ENCODE assay signal across 12 cellular contexts in the genomic region with DNA sequence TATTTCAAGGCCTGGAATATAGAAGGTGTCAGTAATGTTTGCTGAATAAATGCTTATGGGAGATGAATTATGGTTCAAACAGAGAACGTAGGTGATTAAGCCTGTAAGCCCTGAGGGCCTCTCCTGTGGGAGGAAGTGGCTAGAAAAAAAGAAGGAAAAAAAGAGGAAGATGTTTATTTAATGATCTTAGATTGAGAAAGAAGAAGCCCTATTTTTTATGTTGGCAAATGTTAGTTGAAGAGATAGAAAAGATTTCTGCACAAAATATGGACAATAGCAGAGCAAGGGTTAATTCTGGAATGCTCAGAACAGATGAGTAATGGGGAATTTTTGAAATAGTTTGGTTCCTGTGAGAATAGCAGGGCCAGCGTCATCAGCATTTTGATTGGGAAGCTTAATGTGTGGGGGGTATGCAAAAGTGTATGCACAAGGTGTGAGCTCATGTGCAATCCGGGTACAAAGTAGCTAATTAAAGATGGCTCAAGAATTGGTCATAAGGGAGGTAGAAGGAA.
DNase-seq lines count a peak whose midpoint lies in the region; ATAC-seq and TF ChIP-seq lines count a peak whose summit lies in the region.
"Had no signal": no experiment of that assay in that cellular context is flagged by ENCODE, and none has a peak within 500 bp of the region (broad histone marks: within the 10 kb centered on the region; RNA-seq: fewer than 3 reads in every experiment).

No MANE protein-coding gene starts in this region.

- ATAC-seq in HG02678 (IDR thresholded peaks at IDR 0.05; ENCODE audit: unreplicated experiment) (no peak), GM21786 (IDR thresholded peaks at IDR 0.05; ENCODE audit: unreplicated experiment) (no peak)

- no peak for TF ChIP-seq CTCF in fibroblast of mammary gland (conservative IDR thresholded peaks at IDR 0.05; ENCODE audit: control insufficient read depth, insufficient read depth, low read depth, low read length)

- H3K4me1 ChIP-seq in SJSA1 (replicated peaks) (peaks cover 77% of the 10 kb centered on the region), subcutaneous abdominal adipose tissue (ENCODE audit: control insufficient read depth in 5 of 5, insufficient read depth in 5 of 5, low read length in 5 of 5) (peaks cover 8 to 54% (median 43%) of the 10 kb centered on the region in 5 donors)

- H3K27me3 ChIP-seq in SJSA1 (replicated peaks) (no peaks in the 10 kb centered on the region), subcutaneous abdominal adipose tissue (ENCODE audit: control insufficient read depth in 5 of 5, insufficient read depth in 4 of 5, low read length in 5 of 5) (no peaks in the 10 kb centered on the region)

- DNase-seq in SIG-M5 treated with dmso at 0.1 percent for 504 hours (lab: John Stamatoyannopoulos, UW; ENCODE audit: unreplicated experiment) (peak; percentile 32), SIG-M5 (lab: John Stamatoyannopoulos, UW) (no peak), SJSA1 (ENCODE audit: low read depth in 1 of 2, low spot score in 2 of 2) (peak; percentile 55 to 80), fibroblast of mammary gland (ENCODE audit: low read depth) (peak; percentile 85), DMS153 treated with DMSO at 0.1 percent for 48 hours (lab: John Stamatoyannopoulos, UW; ENCODE audit: unreplicated experiment) (no peak)
- DNase-seq: 8988T; activated CD4-positive, alpha-beta T cell treated with anti-CD3 and anti-CD28 coated beads, Interleukin-2, amount 10 ng/mL, durations not matched to agents 7 days and 5 days; occipital lobe had no signal

- H3K4me3 ChIP-seq in SJSA1 (no peak overlapping the region), fibroblast of mammary gland (ENCODE audit: control insufficient read depth, low read depth, low read length) (no peak overlapping the region), subcutaneous abdominal adipose tissue (ENCODE audit: low read depth in 1 of 5, low read length in 5 of 5) (no peak overlapping the region)

- peak overlapping the region; percentile 85 for H3K27ac ChIP-seq in SJSA1
- H3K27ac ChIP-seq in subcutaneous abdominal adipose tissue (ENCODE audit: low read depth, low read length) = peak overlapping the region; percentile 70
- H3K27ac ChIP-seq: HL-60 had no signal

- H3K36me3 ChIP-seq in SJSA1 (peaks cover 60% of the 10 kb centered on the region), subcutaneous abdominal adipose tissue (ENCODE audit: control insufficient read depth in 5 of 5, insufficient read depth in 5 of 5, low read length in 5 of 5) (peaks cover 5 to 13% (median 12%) of the 10 kb centered on the region in 5 donors)

- H3K9ac ChIP-seq in subcutaneous abdominal adipose tissue (ENCODE audit: low read length in 5 of 5) = peak overlapping the region in 3 of 5 donors; percentile 34 to 54 (median 41)

- H3K9me3 ChIP-seq in SJSA1 (replicated peaks) = no peaks in the 10 kb centered on the region
- no peaks in the 10 kb centered on the region for H3K9me3 ChIP-seq in subcutaneous abdominal adipose tissue (ENCODE audit: control insufficient read depth in 5 of 5, low read length in 5 of 5)

Comparison
In these comparisons a context has a peak if more than half of its experiments do, and no peak if none do; other contexts are left out.
1. DNase-seq: peak in SIG-M5 treated with dmso at 0.1 percent for 504 hours (single experiment), SJSA1 (2 of 2) and fibroblast of mammary gland (single experiment); none in SIG-M5 (single experiment) and DMS153 treated with DMSO at 0.1 percent for 48 hours (single experiment).